ENCODE assay signal across 7 cellular contexts in the genomic region with DNA sequence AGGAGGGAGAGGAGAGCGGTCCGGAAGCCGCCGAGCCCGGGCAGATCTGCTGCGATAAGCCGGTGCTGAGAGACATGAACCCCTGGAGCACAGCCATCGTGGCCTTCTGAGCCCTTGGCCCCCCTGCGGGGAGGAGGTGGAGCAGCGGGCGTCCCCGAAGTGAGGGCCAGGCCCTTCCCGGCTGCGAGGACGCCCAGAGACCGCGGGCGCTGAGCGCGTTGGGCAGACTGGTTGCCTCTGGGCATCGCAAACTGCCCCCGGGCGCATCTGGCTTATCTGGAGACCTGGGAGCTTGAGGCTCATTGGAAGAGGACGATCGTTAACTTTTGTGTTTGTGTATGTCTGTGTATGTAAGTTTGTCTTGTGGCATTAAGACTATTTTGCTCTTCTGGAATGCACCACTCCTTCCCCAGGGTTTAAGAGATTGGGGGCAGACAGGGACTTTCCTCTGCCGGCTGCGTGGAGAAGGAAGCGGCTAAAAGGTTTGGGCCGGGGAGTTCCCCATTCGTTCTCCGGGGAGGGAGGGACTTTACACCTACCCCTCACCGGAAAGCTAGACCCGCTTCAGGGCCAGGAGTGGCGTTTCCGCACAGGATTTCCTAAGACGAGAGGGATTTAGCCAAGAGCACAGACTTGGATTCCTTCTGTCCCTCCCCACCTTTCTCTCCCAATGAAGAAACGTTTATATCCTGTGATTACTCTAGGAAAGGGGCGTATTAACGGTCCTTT. TPM values are rescaled to one million over a fixed set of nuclear protein-coding genes. Genes with fewer than 3 reads are reported as not detected.
DNase-seq lines count a peak whose midpoint lies in the region; ATAC-seq and TF ChIP-seq lines count a peak whose summit lies in the region.

No MANE protein-coding gene starts in this region.

- H3K27me3 ChIP-seq in endodermal cell (ENCODE audit: control insufficient read depth, insufficient read depth, low read length, poor library complexity, severe bottlenecking): no peaks in the 10 kb centered on the region

- no peaks in the 10 kb centered on the region for H3K9me3 Mint-ChIP-seq in activated CD8-positive, alpha-beta T cell treated with anti-CD3 and anti-CD28 coated beads, Interleukin-2, amount 10 ng/mL, durations not matched to agents 7 days and 5 days (ENCODE audit: insufficient read depth)
- H3K9me3 Mint-ChIP-seq in endodermal cell: no peaks in the 10 kb centered on the region

- peaks cover 50% of the 10 kb centered on the region for H3K36me3 Mint-ChIP-seq in activated CD8-positive, alpha-beta T cell treated with anti-CD3 and anti-CD28 coated beads, Interleukin-2, amount 10 ng/mL, durations not matched to agents 7 days and 5 days (ENCODE audit: low read depth)
- peaks cover 21% of the 10 kb centered on the region for H3K36me3 Mint-ChIP-seq in endodermal cell (ENCODE audit: low read depth)

- ATAC-seq in GM18861 (IDR thresholded peaks at IDR 0.05; ENCODE audit: unreplicated experiment) (peak; percentile 23), HG02973 (IDR thresholded peaks at IDR 0.05; ENCODE audit: unreplicated experiment) (peak; percentile 27)
- peak; percentile 45 for ATAC-seq in activated CD8-positive, alpha-beta T cell treated with anti-CD3 and anti-CD28 coated beads, Interleukin-2, amount 10 ng/mL, durations not matched to agents 7 days and 5 days

- POLR2A ChIA-PET in activated CD8-positive, alpha-beta T cell treated with anti-CD3 and anti-CD28 coated beads, Interleukin-2, amount 10 ng/mL, durations not matched to agents 7 days and 5 days (lab: Charles Lee): interaction anchor here (0.6 to 4.6 kb wide), 29 partner anchors 9 to 587 kb away, joined by 3 to 200 read pairs (median 6); a partner anchor contains a TSS

- peaks cover 28% of the 10 kb centered on the region for H3K36me3 ChIP-seq in endodermal cell (ENCODE audit: control insufficient read depth, insufficient read depth, low read length)

- peaks cover 3% of the 10 kb centered on the region for H3K4me1 ChIP-seq in endodermal cell (ENCODE audit: control insufficient read depth, insufficient read depth, low read length)

- no peak overlapping the region for H3K27ac ChIP-seq in endodermal cell (ENCODE audit: low read depth, low read length)

- H3K4me1 Mint-ChIP-seq in activated CD8-positive, alpha-beta T cell treated with anti-CD3 and anti-CD28 coated beads, Interleukin-2, amount 10 ng/mL, durations not matched to agents 7 days and 5 days (ENCODE audit: low read depth): peaks cover 41% of the 10 kb centered on the region
- H3K4me1 Mint-ChIP-seq in endodermal cell: peaks cover 31% of the 10 kb centered on the region

- 0% methylated on average over 15 to 39 of the region's 39 CpGs for WGBS in endodermal cell (ENCODE audit: insufficient coverage in 1 of 2, insufficient read length in 1 of 2), 2 experiments

- H3K27me3 Mint-ChIP-seq in activated CD8-positive, alpha-beta T cell treated with anti-CD3 and anti-CD28 coated beads, Interleukin-2, amount 10 ng/mL, durations not matched to agents 7 days and 5 days (ENCODE audit: low read depth): peaks cover 3% of the 10 kb centered on the region
- H3K27me3 Mint-ChIP-seq in endodermal cell (ENCODE audit: insufficient read depth): peaks cover 33% of the 10 kb centered on the region

- peak overlapping the region; percentile 62 for H3K9ac ChIP-seq in endodermal cell (ENCODE audit: extremely low read depth, low read length, poor library complexity, severe bottlenecking)

- no peaks in the 10 kb centered on the region for H3K9me3 ChIP-seq in endodermal cell (ENCODE audit: control insufficient read depth, low read length)

- H3K4me3 ChIP-seq in endodermal cell (ENCODE audit: low read length): peak overlapping the region; percentile 98

- DNase-seq in NCI-H526 (lab: John Stamatoyannopoulos, UW): peak; percentile 83 to 94
- peak; percentile 76 for DNase-seq in activated CD8-positive, alpha-beta T cell treated with anti-CD3 and anti-CD28 coated beads, Interleukin-2, amount 10 ng/mL, durations not matched to agents 7 days and 5 days
- DNase-seq in endodermal cell: peak; percentile 85
- DNase-seq in mucosa of gallbladder (ENCODE audit: low spot score): peak; percentile 49
- peak; percentile 56 to 57 for DNase-seq in stimulated activated CD8-positive, alpha-beta memory T cell treated with anti-CD3 and anti-CD28 coated beads, Interleukin-7, amount 100 ng/mL, for 1 hour (ENCODE audit: low read depth in 2 of 2)

- H3K27ac Mint-ChIP-seq in activated CD8-positive, alpha-beta T cell treated with anti-CD3 and anti-CD28 coated beads, Interleukin-2, amount 10 ng/mL, durations not matched to agents 7 days and 5 days: peak overlapping the region; percentile 92
- peak overlapping the region; percentile 87 for H3K27ac Mint-ChIP-seq in endodermal cell

- peak overlapping the region; percentile 96 for H3K4me3 Mint-ChIP-seq in activated CD8-positive, alpha-beta T cell treated with anti-CD3 and anti-CD28 coated beads, Interleukin-2, amount 10 ng/mL, durations not matched to agents 7 days and 5 days
- H3K4me3 Mint-ChIP-seq in endodermal cell: peak overlapping the region; percentile 93

- CTCF ChIA-PET in activated CD8-positive, alpha-beta T cell treated with anti-CD3 and anti-CD28 coated beads, Interleukin-2, amount 10 ng/mL, durations not matched to agents 7 days and 5 days (lab: Charles Lee): interaction anchor here (1.1 to 19.0 kb wide), 16 partner anchors 9 to 208 kb away, joined by 3 to 395 read pairs (median 6); no protein-coding TSS in a partner anchor

- no peak for TF ChIP-seq CTCF in endodermal cell (conservative IDR thresholded peaks at IDR 0.05)

RNA-seq across cellular contexts. Expression of a gene that starts 1.4 kb away (rescaled TPM):
- 10 to 100 TPM; 37.2 to 38.0 TPM for total RNA-seq in activated CD8-positive, alpha-beta T cell treated with anti-CD3 and anti-CD28 coated beads, Interleukin-2, amount 10 ng/mL, durations not matched to agents 7 days and 5 days
- total RNA-seq in endodermal cell (10 to 100 TPM; 13.2 to 21.2 TPM), mucosa of gallbladder (13.9 TPM)
- polyA plus RNA-seq in endodermal cell (2013, experiment 1 of 2): 16.8 TPM
- polyA plus RNA-seq in endodermal cell (2013, experiment 2 of 2): 18.5 TPM

RNA-seq across cellular contexts. Expression of a gene that starts 56.2 kb away (rescaled TPM):
- total RNA-seq in activated CD8-positive, alpha-beta T cell treated with anti-CD3 and anti-CD28 coated beads, Interleukin-2, amount 10 ng/mL, durations not matched to agents 7 days and 5 days: 10 to 100 TPM; 27.9 to 29.3 TPM
- total RNA-seq in endodermal cell (under 1 TPM; 0.22 to 0.35 TPM), mucosa of gallbladder (26.9 TPM)
- 0.32 TPM for polyA plus RNA-seq in endodermal cell (2013, experiment 1 of 2)
- polyA plus RNA-seq in endodermal cell (2013, experiment 2 of 2): 0.25 TPM

Comparison
In these comparisons a context has a peak if more than half of its experiments do, and no peak if none do; other contexts are left out.
1. RNA of a gene that starts 56.2 kb away (total RNA-seq): 27.9 to 29.3 TPM in activated CD8-positive, alpha-beta T cell treated with anti-CD3 and anti-CD28 coated beads, Interleukin-2, amount 10 ng/mL, durations not matched to agents 7 days and 5 days and 26.9 TPM in mucosa of gallbladder (single experiment); 0.22 to 0.35 TPM in endodermal cell; every median in the first group is over 10 times any median in the second.
2. Peak in every context shown above with its lines, with median percentiles within 50 percentile points of each other: ATAC-seq and DNase-seq.